Comparison of ENCODE assay signal across 8 cellular contexts in genomic region chr7:129434172-129434845, GRCh38. TPM values are rescaled to one million over a fixed set of nuclear protein-coding genes. Genes with fewer than 3 reads are reported as not detected.
DNase-seq lines count a peak whose midpoint lies in the region; ATAC-seq and TF ChIP-seq lines count a peak whose summit lies in the region.

STRIP2 (plus strand) TSS chr7:129434432; CDS start chr7:129434473, 41 bp downstream.

- H4K20me1 ChIP-seq in HCT116 (ENCODE audit: insufficient read depth), result no peaks in the 10 kb centered on the region
- no peaks in the 10 kb centered on the region for H4K20me1 ChIP-seq in MM.1S (ENCODE audit: insufficient read depth, low read length)

- peak within 1 kb of the TSS; percentile 28 for H2AFZ ChIP-seq in HCT116 (ENCODE audit: low read depth, low read length, poor library complexity, severe bottlenecking)
- H2AFZ ChIP-seq in MM.1S (ENCODE audit: low read length), result peak within 1 kb of the TSS; percentile 96
- H2AFZ ChIP-seq in neuron (ENCODE audit: low read depth, low read length), result peak within 1 kb of the TSS; percentile 81

- H3K36me3 ChIP-seq in HCT116 (ENCODE audit: control insufficient read depth in 1 of 2, insufficient read depth in 2 of 2, low read length in 2 of 2) (no peaks in the 10 kb centered on the region), MM.1S (replicated peaks; ENCODE audit: insufficient read depth, low read length) (no peaks in the 10 kb centered on the region), neuron (ENCODE audit: insufficient read depth, low read length) (peaks cover 8% of the 10 kb centered on the region)

- H3K4me2 ChIP-seq in HCT116 (ENCODE audit: low read length), result peak within 1 kb of the TSS; percentile 81
- H3K4me2 ChIP-seq in MM.1S (ENCODE audit: low read depth, low read length), result peak within 1 kb of the TSS; percentile 90

- no peaks in the 10 kb centered on the region for H3K27me3 ChIP-seq in HCT116 (ENCODE audit: insufficient read depth, low read length)
- H3K27me3 ChIP-seq in MM.1S (replicated peaks; ENCODE audit: insufficient read depth, low read length), result no peaks in the 10 kb centered on the region; the same call in 1 of the 2 replicates
- H3K27me3 ChIP-seq in neuron (ENCODE audit: insufficient read depth, low read length), result no peaks in the 10 kb centered on the region

- H3K9me2 ChIP-seq in HCT116 (ENCODE audit: insufficient read depth), result no peaks in the 10 kb centered on the region
- H3K9me2 ChIP-seq in MM.1S (replicated peaks; ENCODE audit: insufficient read depth, low read length), result no peaks in the 10 kb centered on the region

- peak within 1 kb of the TSS; percentile 45 for H3K27ac ChIP-seq in HCT116 (ENCODE audit: low read depth, low read length)
- H3K27ac ChIP-seq in MM.1S (ENCODE audit: low read length), result no peak within 1 kb of the TSS; the same call in 1 of the 2 replicates

- TF ChIP-seq CTCF in HCT116 (IDR thresholded peaks at IDR 0.05 in 2 of 3, conservative IDR thresholded peaks at IDR 0.05 in 1 of 3; ENCODE audit: borderline replicate concordance in 1 of 3, insufficient read depth in 1 of 3, low read depth in 2 of 3, low read length in 2 of 3) (no peak), MM.1S (IDR thresholded peaks at IDR 0.05; ENCODE audit: low read length) (no peak), foreskin fibroblast (IDR thresholded peaks at IDR 0.05; ENCODE audit: low read depth, low read length) (no peak)

- BruUV-seq in HCT116 (replicated peaks; lab: Mats Ljungman, UMichigan), result no TSS peak

- H3K9ac ChIP-seq in HCT116 (ENCODE audit: low read length), result peak within 1 kb of the TSS; percentile 74
- H3K9ac ChIP-seq in MM.1S (ENCODE audit: low read length), result peak within 1 kb of the TSS; percentile 69

- no peak for TF ChIP-seq POLR2A in HCT116 (IDR thresholded peaks at IDR 0.05; ENCODE audit: borderline replicate concordance, extremely low read depth, insufficient read depth, insufficient read length)

- CTCF ChIA-PET in HCT116 (lab: Charles Lee), result interaction anchor here (0.5 to 2.0 kb wide), 4 partner anchors 37 to 576 kb away, joined by 3 to 9 read pairs (median 3); no protein-coding TSS in a partner anchor

- no peaks in the 10 kb centered on the region for H3F3A ChIP-seq in MM.1S (ENCODE audit: insufficient read depth, low read length)

- no peak for TF ChIP-seq RAD21 in HCT116 (IDR thresholded peaks at IDR 0.05; ENCODE audit: low read depth)

- POLR2A ChIA-PET in HCT116 (lab: Charles Lee), result interaction anchor here (0.9 kb wide), 2 partner anchors 9 to 47 kb away, joined by 3 read pairs; no protein-coding TSS in a partner anchor

- H3K79me2 ChIP-seq in HCT116 (ENCODE audit: insufficient read depth, low read length), result peaks cover 4% of the 10 kb centered on the region; the same call in 1 of the 2 replicates
- 0 out of 2 replicates have a peak, but pooled peaks cover 6% of the 10 kb centered on the region for H3K79me2 ChIP-seq in MM.1S (ENCODE audit: low read length)

- H3K4me3 ChIP-seq in HCT116 (replicated peaks in 1 of 2; ENCODE audit: low read depth in 1 of 2, low read length in 2 of 2) (peak within 1 kb of the TSS; percentile 74 to 78), MM.1S (ENCODE audit: low read length) (peak within 1 kb of the TSS; percentile 86), foreskin fibroblast (ENCODE audit: low read depth in 1 of 2, low read length in 2 of 2) (peak within 1 kb of the TSS; percentile 76 to 83), neuron (ENCODE audit: low read length) (peak within 1 kb of the TSS; percentile 62)

- ATAC-seq in HCT116, result peak; percentile 92

- peak; percentile 98 for DNase-seq in GM03348 (ENCODE audit: low spot score)
- peak; percentile 50 for DNase-seq in HCT116 (ENCODE audit: low read depth, low spot score)
- DNase-seq in MM.1S, result peak; percentile 96
- peak; percentile 79 to 95 for DNase-seq in SHP77 (lab: John Stamatoyannopoulos, UW)
- peak; percentile 97 for DNase-seq in activated effector memory CD4-positive, alpha-beta T cell treated with anti-CD3 and anti-CD28 coated beads, Interleukin-2, amount 50 U/mL, for 16 hours
- DNase-seq in foreskin fibroblast, result peak; percentile 77 to 94
- DNase-seq in stromal cell of bone marrow (ENCODE audit: low read depth), result peak; percentile 71

- RAD21 ChIA-PET in HCT116 (lab: Charles Lee; ENCODE audit: low non-redundant PET in 1 of 2, low total read pairs in 2 of 2, uncharacterized antibody in 2 of 2, unreplicated experiment in 2 of 2), result interaction anchor here in 1 of 2 experiments (1.0 to 1.4 kb wide), 2 partner anchors 33 to 216 kb away, joined by 3 to 4 read pairs; no protein-coding TSS in a partner anchor

- H3K9me3 ChIP-seq in HCT116 (ENCODE audit: control insufficient read depth in 1 of 2, insufficient read depth in 1 of 2, low read depth in 1 of 2, low read length in 2 of 2) (no peaks in the 10 kb centered on the region), MM.1S (replicated peaks; ENCODE audit: insufficient read depth, low read length) (no peaks in the 10 kb centered on the region), neuron (ENCODE audit: low read length) (no peaks in the 10 kb centered on the region)

- intact Hi-C loops in HCT116 (cut with micrococcal nuclease), result no loop called here

- peaks cover 12 to 32% of the 10 kb centered on the region in 2 experiments; a peak in 3 of 4 replicates for H3K4me1 ChIP-seq in HCT116 (ENCODE audit: control insufficient read depth in 1 of 2, insufficient read depth in 2 of 2, low read length in 2 of 2)
- H3K4me1 ChIP-seq in MM.1S (ENCODE audit: low read length), result peaks cover 9% of the 10 kb centered on the region
- H3K4me1 ChIP-seq in neuron (ENCODE audit: insufficient read depth, low read length), result peaks cover 11% of the 10 kb centered on the region

TF ChIP-seq in HCT116, 20 proteins besides CTCF, POLR2A, EP300 and RAD21:
- TF ChIP-seq MAX (IDR thresholded peaks at IDR 0.05), result peak; percentile 54; the same call in 1 of the 2 replicates
- peak; percentile 77 for TF ChIP-seq POLR2AphosphoS5 (IDR thresholded peaks at IDR 0.05; ENCODE audit: low read depth, low read length)
- peak; percentile 93 for TF ChIP-seq SP1 (IDR thresholded peaks at IDR 0.05; ENCODE audit: low read depth)
- peak; percentile 65 for TF ChIP-seq ZFX (IDR thresholded peaks at IDR 0.05)
- TF ChIP-seq SRF (IDR thresholded peaks at IDR 0.05; ENCODE audit: low read depth), result no peak
- no peak for TF ChIP-seq CBX3 (IDR thresholded peaks at IDR 0.05; ENCODE audit: low read depth)
- TF ChIP-seq SIN3A (IDR thresholded peaks at IDR 0.05; ENCODE audit: low read depth), result 0 out of 2 replicates have a peak, but pooled peaks have one; percentile 45

RNA-seq across cellular contexts. Expression of gene STRIP2, which starts in this region (rescaled TPM):
- 10.8 TPM for total RNA-seq in HCT116 (2021; ENCODE audit: unreplicated experiment)
- polyA plus RNA-seq in HCT116 (2012), result 4.1 and 5.2 TPM in 2 replicates

Comparison
In these comparisons a context has a peak if more than half of its experiments do, and no peak if none do; other contexts are left out.
1. H2AFZ ChIP-seq: peak in every context shown above with its lines; median percentile 96 in MM.1S; 81 in neuron; 28 in HCT116.